Comparison of ENCODE assay signal across 8 cellular contexts in the genomic region with DNA sequence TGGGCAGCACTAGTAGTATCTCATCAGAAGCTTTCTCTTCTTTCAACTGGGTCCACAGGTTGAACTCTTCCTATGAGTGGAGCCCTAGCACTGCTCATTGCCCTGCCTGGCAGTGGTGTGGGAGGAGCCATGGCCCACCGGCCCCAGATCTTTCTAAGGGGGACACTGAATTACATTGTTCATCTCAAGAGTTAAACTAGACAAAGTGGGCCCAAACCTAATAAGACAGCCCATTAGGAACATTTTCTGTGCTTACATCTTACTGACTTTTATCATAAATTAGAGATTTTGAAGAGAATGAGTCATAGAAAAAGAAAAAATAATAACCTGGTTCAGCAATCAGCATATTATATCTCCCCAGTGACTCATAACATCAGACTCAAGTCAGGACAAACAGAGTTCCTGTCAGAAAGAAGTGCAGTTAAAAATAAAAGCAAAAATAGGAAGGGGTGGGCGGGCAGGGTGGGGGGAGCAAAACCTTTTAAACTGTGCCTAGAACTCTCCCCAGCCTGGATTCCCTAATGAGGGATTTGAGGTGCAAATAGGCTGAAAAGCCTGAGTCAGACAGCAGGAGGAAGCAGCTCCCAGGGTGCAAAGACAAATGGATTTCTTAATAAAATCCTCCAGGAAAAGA.
DNase-seq lines count a peak whose midpoint lies in the region; ATAC-seq lines count a peak whose summit lies in the region.

No MANE protein-coding gene starts in this region.

- no peaks in the 10 kb centered on the region for H3K36me3 ChIP-seq in mesendoderm (ENCODE audit: control insufficient read depth, insufficient read depth, low read length)

- H3K56ac ChIP-seq in mesendoderm (ENCODE audit: low read length), result no peak overlapping the region

- H3K4me2 ChIP-seq in mesendoderm (ENCODE audit: low read length), result no peak overlapping the region

- DNase-seq in activated gamma-delta T cell treated with anti-CD3 and anti-CD28 coated beads, Interleukin-2, amount 50 U/mL, for 16 hours (ENCODE audit: low read depth), result peak; percentile 4
- DNase-seq in mesendoderm (peak; percentile 38), NCI-H2081 (lab: John Stamatoyannopoulos, UW) (no peak), occipital lobe (lab: John Stamatoyannopoulos, UW) (no peak), GM19240 (ENCODE audit: insufficient read length, low spot score) (no peak), HUDEP-2 (lab: John Stamatoyannopoulos, UW; ENCODE audit: unreplicated experiment in 76 of 76) (no peak)

- no peak overlapping the region for H3K27ac ChIP-seq in mesendoderm (ENCODE audit: low read depth, low read length)

- H3K27me3 ChIP-seq in mesendoderm (ENCODE audit: insufficient read depth, low read length, poor library complexity), result no peaks in the 10 kb centered on the region

- H2BK15ac ChIP-seq in mesendoderm (replicated peaks; ENCODE audit: low read depth), result no peak overlapping the region

- H4K5ac ChIP-seq in mesendoderm (ENCODE audit: low read length), result no peak overlapping the region

- H3K23ac ChIP-seq in mesendoderm (ENCODE audit: low read length), result no peak overlapping the region

- H3K4me3 ChIP-seq in mesendoderm (ENCODE audit: low read length), result no peak overlapping the region

- H2BK5ac ChIP-seq in mesendoderm (ENCODE audit: low read length), result no peak overlapping the region

- H2AK5ac ChIP-seq in mesendoderm (ENCODE audit: low read length), result no peak overlapping the region

- no peak overlapping the region for H3K4ac ChIP-seq in mesendoderm (ENCODE audit: low read depth, low read length)

- H3K79me2 ChIP-seq in mesendoderm (ENCODE audit: control insufficient read depth, insufficient read depth, low read length), result no peaks in the 10 kb centered on the region

- WGBS in mesendoderm (ENCODE audit: extremely low coverage, insufficient coverage, low lambda C conversion rate), result no CpG with 5 or more reads among the region's 2 CpGs

- peaks cover 2% of the 10 kb centered on the region for H3K4me1 ChIP-seq in mesendoderm (ENCODE audit: control insufficient read depth, low read depth, low read length)

- no peak overlapping the region for H3K9ac ChIP-seq in mesendoderm (ENCODE audit: low read length)

- H3K18ac ChIP-seq in mesendoderm (ENCODE audit: low read length), result no peak overlapping the region

- no peak overlapping the region for H4K8ac ChIP-seq in mesendoderm (ENCODE audit: low read depth, low read length)

- no peak overlapping the region for H2BK120ac ChIP-seq in mesendoderm (ENCODE audit: low read depth, low read length)

- H3K79me1 ChIP-seq in mesendoderm (ENCODE audit: low read length), result no peaks in the 10 kb centered on the region

- ATAC-seq in GM18502 (IDR thresholded peaks at IDR 0.05; ENCODE audit: poor library complexity, unreplicated experiment), result peak; percentile 64
- ATAC-seq in HG03442 (IDR thresholded peaks at IDR 0.05; ENCODE audit: unreplicated experiment), result peak; percentile 60

Comparison
In these comparisons a context has a peak if more than half of its experiments do, and no peak if none do; other contexts are left out.
1. DNase-seq: peak in activated gamma-delta T cell treated with anti-CD3 and anti-CD28 coated beads, Interleukin-2, amount 50 U/mL, for 16 hours (single experiment) and mesendoderm (single experiment); none in NCI-H2081 (0 of 2), occipital lobe (single experiment), GM19240 (single experiment) and HUDEP-2 (0 of 76).